Comparison of ENCODE assay signal across 8 cellular contexts in the genomic region with DNA sequence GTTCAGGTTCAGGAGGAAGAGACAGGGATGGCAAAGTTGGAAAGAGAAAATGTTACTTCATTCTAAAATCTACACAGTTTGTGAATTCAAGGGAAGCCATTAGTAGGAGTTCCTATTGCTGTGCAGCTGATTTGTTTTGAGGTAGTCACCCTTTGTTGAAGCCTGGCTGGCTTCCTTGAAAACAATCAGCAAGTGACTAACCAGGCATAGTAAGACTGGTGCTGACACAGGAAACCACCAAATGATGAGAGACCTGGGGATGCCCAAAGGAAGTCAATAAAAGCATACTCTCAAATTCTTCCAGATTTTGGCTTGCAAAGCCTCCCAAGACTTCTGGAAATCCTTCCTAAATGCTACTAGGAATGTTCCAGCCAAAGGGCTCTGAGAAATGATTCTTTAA. TPM values are rescaled to one million over a fixed set of nuclear protein-coding genes. Genes with fewer than 3 reads are reported as not detected.
DNase-seq lines count a peak whose midpoint lies in the region; TF ChIP-seq lines count a peak whose summit lies in the region.

No MANE protein-coding gene starts in this region.

- DNase-seq in GM13977 (ENCODE audit: low spot score) (peak; percentile 12), H4 (ENCODE audit: low spot score) (peak; percentile 25), NB4 (ENCODE audit: low read depth) (peak; percentile 73), astrocyte of the cerebellum (ENCODE audit: low read depth) (peak; percentile 65), caudate nucleus (lab: John Stamatoyannopoulos, UW) (no peak), G401 (ENCODE audit: low spot score) (no peak), coronary artery (ENCODE audit: low spot score) (no peak)
- peak; percentile 23 to 41 for DNase-seq in stimulated activated CD8-positive, alpha-beta memory T cell treated with anti-CD3 and anti-CD28 coated beads, Interleukin-7, amount 100 ng/mL, for 4 hours (ENCODE audit: low read depth in 2 of 2)

- H3K4me3 ChIP-seq in NB4 (ENCODE audit: low read depth, low read length) (no peak overlapping the region), astrocyte of the cerebellum (ENCODE audit: low read depth, low read length) (no peak overlapping the region), coronary artery (no peak overlapping the region)

- TF ChIP-seq CTCF in GM13977 (IDR thresholded peaks at IDR 0.05; ENCODE audit: extremely low read depth, insufficient read depth, missing control alignments) (no peak), NB4 (IDR thresholded peaks at IDR 0.05; ENCODE audit: low read depth, low read length) (no peak), astrocyte of the cerebellum (IDR thresholded peaks at IDR 0.05; ENCODE audit: low read depth, low read length, missing control alignments) (no peak), coronary artery (IDR thresholded peaks at IDR 0.05) (no peak)

- no peak for TF ChIP-seq POLR2A in NB4 (IDR thresholded peaks at IDR 0.05; ENCODE audit: extremely low read depth, insufficient read length)

- H3K27ac ChIP-seq in caudate nucleus (ENCODE audit: low read depth, low read length) (no peak overlapping the region), coronary artery (no peak overlapping the region)

- in situ Hi-C loops in GM13977 (cut with MboI; ENCODE audit: low pct_unique_long_range_greater_than_20kb, low sequenced_read_pairs, unreplicated experiment) (no loop called here), astrocyte of the cerebellum (cut with HindIII; ENCODE audit: low sequenced_read_pairs) (no loop called here), G401 (cut with HindIII; ENCODE audit: low sequenced_read_pairs) (no loop called here)

RNA-seq across cellular contexts. Expression of a gene that starts 23.9 kb away (rescaled TPM):
- 0.12 TPM in 2 replicates for total RNA-seq in H4 (2014; rRNA removed; shearing (Covaris generic))
- 0.06 and 0.20 TPM in 2 replicates for total RNA-seq in G401 (2014; rRNA removed; shearing (Covaris generic))

Comparison
In these comparisons a context has a peak if more than half of its experiments do, and no peak if none do; other contexts are left out.
1. DNase-seq: peak in GM13977 (single experiment), H4 (single experiment), NB4 (single experiment), astrocyte of the cerebellum (single experiment) and stimulated activated CD8-positive, alpha-beta memory T cell treated with anti-CD3 and anti-CD28 coated beads, Interleukin-7, amount 100 ng/mL, for 4 hours (2 of 2); none in caudate nucleus (0 of 61), G401 (single experiment) and coronary artery (single experiment).